In the genomic region with DNA sequence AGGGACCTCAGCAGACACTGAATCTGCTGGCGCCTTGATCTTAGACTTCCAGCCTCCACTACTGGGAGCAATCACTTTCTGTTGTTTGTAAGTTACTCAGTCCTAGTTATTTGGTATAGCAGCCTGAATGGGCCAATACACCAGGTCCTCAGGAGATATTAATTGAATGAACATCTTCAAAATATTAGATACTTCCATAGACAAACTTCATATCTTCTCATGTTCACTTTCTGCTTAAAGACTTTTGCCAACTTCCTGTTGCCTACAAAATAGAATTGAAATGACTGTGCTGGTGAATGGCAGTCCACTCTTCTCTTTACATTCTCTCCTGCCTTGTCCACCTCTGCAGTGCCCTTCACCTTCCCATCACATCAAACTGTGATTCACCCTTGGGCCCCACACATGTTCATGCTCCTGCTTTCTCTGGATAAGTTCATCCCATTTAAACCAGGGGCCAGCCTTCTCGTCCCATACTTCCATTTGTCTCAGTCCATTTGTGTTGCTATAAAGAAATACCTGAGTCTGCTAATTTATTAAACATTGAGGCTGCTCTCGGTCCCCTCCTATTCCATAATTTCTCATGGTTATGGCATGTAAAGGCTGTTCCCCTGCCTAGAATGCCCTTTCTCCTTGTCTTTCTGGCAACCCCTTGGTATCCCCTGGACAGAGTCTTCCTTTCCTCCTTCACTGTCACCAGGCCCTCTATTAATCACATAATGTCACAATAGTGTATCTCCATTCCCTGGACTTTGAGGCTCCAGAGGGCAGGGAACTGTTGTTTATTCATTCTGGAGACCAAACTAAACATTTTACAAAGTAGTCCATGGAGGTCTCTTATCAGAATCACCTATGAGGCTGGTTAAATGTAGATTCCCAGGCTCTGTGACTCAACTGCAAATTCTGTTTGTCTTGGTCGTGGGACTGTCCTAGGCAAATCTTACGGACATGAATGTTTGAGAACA, we compare ENCODE assay signal across 32 cellular contexts.
DNase-seq lines count a peak whose midpoint lies in the region; ATAC-seq and TF ChIP-seq lines count a peak whose summit lies in the region.
"Had no signal": no experiment of that assay in that cellular context is flagged by ENCODE, and none has a peak within 500 bp of the region (broad histone marks: within the 10 kb centered on the region; RNA-seq: fewer than 3 reads in every experiment).

No MANE protein-coding gene starts in this region.

- TF ChIP-seq POLR2A in heart left ventricle (IDR thresholded peaks at IDR 0.05) (no peak), esophagus muscularis mucosa (IDR thresholded peaks at IDR 0.05; ENCODE audit: low read depth) (no peak), vagina (IDR thresholded peaks at IDR 0.05) (no peak)

- H2AFZ ChIP-seq in parathyroid adenoma, result no peak overlapping the region
- H2AFZ ChIP-seq: GM23248 had no signal

- no peak overlapping the region for H3K9ac ChIP-seq in parathyroid adenoma
- H3K9ac ChIP-seq: GM23248 had no signal

- intact Hi-C loops in heart left ventricle (cut with DNase I), result no loop called here
- intact Hi-C loops in Right ventricle myocardium inferior (cut with DNase I), result no loop called here
- intact Hi-C loops in esophagus muscularis mucosa (cut with DNase I), result no loop called here
- intact Hi-C loops in vagina (cut with DNase I), result no loop called here

- H3K4me2 ChIP-seq in parathyroid adenoma (ENCODE audit: low read length), result peak overlapping the region; percentile 5

- H3K36me3 ChIP-seq in heart left ventricle (no peaks in the 10 kb centered on the region), esophagus muscularis mucosa (no peaks in the 10 kb centered on the region), parathyroid adenoma (ENCODE audit: control insufficient read depth, insufficient read depth, low read length) (no peaks in the 10 kb centered on the region), vagina (no peaks in the 10 kb centered on the region)
- H3K36me3 ChIP-seq: MG63, spleen had no signal

- H3K4me1 ChIP-seq in heart left ventricle, result peaks cover 0 to 46% (median 16%) of the 10 kb centered on the region in 12 donors
- peaks cover 0 to 6% (median 0%) of the 10 kb centered on the region in 4 donors for H3K4me1 ChIP-seq in esophagus muscularis mucosa
- peaks cover 4% of the 10 kb centered on the region for H3K4me1 ChIP-seq in parathyroid adenoma
- H3K4me1 ChIP-seq in vagina, result no peaks in the 10 kb centered on the region
- H3K4me1 ChIP-seq: testis had no signal

- 81 to 89% (median 82%) methylated on average over 5 of the region's 5 CpGs for WGBS in heart left ventricle, 4 donors
- 78% methylated on average over 5 of the region's 5 CpGs for WGBS in esophagus muscularis mucosa

- TF ChIP-seq CTCF in heart left ventricle (IDR thresholded peaks at IDR 0.05) (no peak), esophagus muscularis mucosa (IDR thresholded peaks at IDR 0.05) (no peak), parathyroid adenoma (IDR thresholded peaks at IDR 0.05) (no peak), vagina (IDR thresholded peaks at IDR 0.05) (no peak)

- H3K9me3 ChIP-seq in heart left ventricle, result peaks cover 0 to 10% (median 0%) of the 10 kb centered on the region in 12 donors
- H3K9me3 ChIP-seq in esophagus muscularis mucosa, result no peaks in the 10 kb centered on the region
- H3K9me3 ChIP-seq in parathyroid adenoma (ENCODE audit: control insufficient read depth, low read length), result no peaks in the 10 kb centered on the region
- H3K9me3 ChIP-seq in vagina, result no peaks in the 10 kb centered on the region
- H3K9me3 ChIP-seq: MG63, spleen, testis had no signal

- H3K27me3 ChIP-seq in heart left ventricle (no peaks in the 10 kb centered on the region), esophagus muscularis mucosa (no peaks in the 10 kb centered on the region), parathyroid adenoma (ENCODE audit: control insufficient read depth, insufficient read depth, low read length) (no peaks in the 10 kb centered on the region), vagina (no peaks in the 10 kb centered on the region)
- H3K27me3 ChIP-seq: MG63, spleen, testis had no signal

- no peaks in the 10 kb centered on the region for H3K79me2 ChIP-seq in parathyroid adenoma

- TF ChIP-seq EP300 in esophagus muscularis mucosa (IDR thresholded peaks at IDR 0.05), result no peak

- H3K4me3 ChIP-seq in heart left ventricle (no peak overlapping the region), esophagus muscularis mucosa (no peak overlapping the region), parathyroid adenoma (ENCODE audit: low read depth, low read length) (no peak overlapping the region), vagina (no peak overlapping the region)
- H3K4me3 ChIP-seq: GM23248, MG63, spleen, testis had no signal

- DNase-seq in heart left ventricle, result no peak
- no peak for DNase-seq in Right ventricle myocardium inferior (ENCODE audit: missing footprints)
- no peak for DNase-seq in esophagus muscularis mucosa (ENCODE audit: extremely low spot score)
- DNase-seq in vagina (ENCODE audit: extremely low spot score in 2 of 2), result no peak
- DNase-seq in NOMO-1 treated with DMSO at 0.1 percent for 48 hours (lab: John Stamatoyannopoulos, UW; ENCODE audit: unreplicated experiment), result no peak
- DNase-seq in CD1c-positive myeloid dendritic cell (ENCODE audit: extremely low spot score), result no peak
- DNase-seq in MV-4-11 (lab: John Stamatoyannopoulos, UW), result no peak
- DNase-seq: 8988T; activated CD4-positive, alpha-beta memory T cell treated with anti-CD3 and anti-CD28 coated beads, Interleukin-2, amount 10 ng/mL, durations not matched to agents 7 days and 5 days; activated effector memory CD4-positive, alpha-beta T cell treated with Interleukin-2 at 50 U/mL for 16 hours; activated naive CD8-positive, alpha-beta T cell treated with anti-CD3 and anti-CD28 coated beads, Interleukin-2, amount 10 ng/mL, durations not matched to agents 7 days and 5 days; AML-193; CD8-positive, alpha-beta memory T cell; effector memory CD8-positive, alpha-beta T cell; GDM1; GM23248; HFFc6; MG63; naive thymus-derived CD4-positive, alpha-beta T cell; NCI-H1417 treated with DMSO at 0.1 percent for 48 hours; NCI-H2107; NCI-H446; NCI-H82; occipital lobe; OCI-M1; SHP77; spleen; stimulated activated CD4-positive, alpha-beta T cell treated with anti-CD3 and anti-CD28 coated beads, Interleukin-4, amount 100 ng/mL, for 1 hour; testis had no signal

- ATAC-seq in heart left ventricle, result no peak
- ATAC-seq in Right ventricle myocardium inferior, result no peak
- ATAC-seq: activated CD4-positive, CD25-positive, alpha-beta regulatory T cell treated with anti-CD3 and anti-CD28 coated beads, Interleukin-2, amount 50 U/mL, for 24 hours; effector memory CD8-positive, alpha-beta T cell; naive thymus-derived CD4-positive, alpha-beta T cell; stimulated activated memory B cell treated with anti-CD40 and anti-IgM and Interleukin-4, amounts not matched to agents 10 μg/mL and 1 μg/mL and 100 μg/mL, for 72 hours had no signal

- H3K27ac ChIP-seq in heart left ventricle, result peak overlapping the region; percentile 33 to 78 (median 70)
- peak overlapping the region; percentile 37 to 52 (median 44) for H3K27ac ChIP-seq in esophagus muscularis mucosa (replicated peaks in 1 of 4)
- H3K27ac ChIP-seq in parathyroid adenoma, result no peak overlapping the region
- H3K27ac ChIP-seq in vagina, result peak overlapping the region; percentile 28
- H3K27ac ChIP-seq: GM23248 had no signal
